In the genomic region with DNA sequence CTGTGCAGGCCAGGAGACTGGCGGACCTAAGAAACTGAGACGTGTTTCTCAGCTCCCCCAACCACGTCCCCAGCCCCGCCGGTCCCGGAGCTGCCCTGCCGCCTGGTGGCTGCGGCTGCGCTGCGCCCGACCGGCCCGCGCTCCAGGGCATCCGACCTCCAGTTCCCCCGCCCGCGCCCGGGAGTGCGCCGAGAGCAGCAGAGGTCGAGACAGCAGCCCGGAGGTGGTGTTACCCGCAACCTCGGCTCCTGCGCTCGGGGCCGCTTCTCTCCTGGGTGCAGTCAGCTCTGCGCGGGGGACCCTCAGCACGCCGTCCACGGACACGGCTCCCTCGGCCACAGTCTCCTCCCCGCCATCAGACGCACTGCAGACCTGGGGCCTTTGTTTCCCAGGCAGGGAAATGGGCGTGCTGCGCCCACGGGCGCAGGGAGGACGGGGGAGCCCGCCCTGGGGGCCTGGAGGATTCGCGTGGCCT, we compare ENCODE assay signal across 8 cellular contexts. TPM values are rescaled to one million over a fixed set of nuclear protein-coding genes. Genes with fewer than 3 reads are reported as not detected.
A peak's percentile ranks its signal among the peaks of the same experiment; 100 is the strongest.
DNase-seq lines count a peak whose midpoint lies in the region; ATAC-seq and TF ChIP-seq lines count a peak whose summit lies in the region.

No MANE protein-coding gene starts in this region.

- H3K27ac ChIP-seq in lower lobe of right lung = peak overlapping the region; percentile 68

- peak; percentile 93 for TF ChIP-seq CTCF in lower lobe of right lung (IDR thresholded peaks at IDR 0.05)

- no peaks in the 10 kb centered on the region for H3K36me3 ChIP-seq in lower lobe of right lung

- peak overlapping the region; percentile 61 for H3K4me3 ChIP-seq in lower lobe of right lung

- peaks cover 44% of the 10 kb centered on the region for H3K4me1 ChIP-seq in lower lobe of right lung

- no peaks in the 10 kb centered on the region for H3K9me3 ChIP-seq in lower lobe of right lung

- intact Hi-C loops in lower lobe of right lung (cut with DNase I) = no loop called here

- H3K27me3 ChIP-seq in lower lobe of right lung (ENCODE audit: low read depth) = peaks cover 15% of the 10 kb centered on the region

- ATAC-seq in HG02885 (IDR thresholded peaks at IDR 0.05; ENCODE audit: poor library complexity, unreplicated experiment) (peak; percentile 66), lower lobe of right lung (peak; percentile 71 to 77)

- DNase-seq in SIG-M5 treated with dmso at 0.1 percent for 504 hours (lab: John Stamatoyannopoulos, UW; ENCODE audit: unreplicated experiment) (peak; percentile 68), SIG-M5 (lab: John Stamatoyannopoulos, UW) (no peak), NCI-H226 (peak; percentile 79), dedifferentiated amniotic fluid mesenchymal stem cell (ENCODE audit: extremely low spot score) (peak; percentile 47), lower lobe of right lung (peak; percentile 92)
- peak; percentile 92 for DNase-seq in activated CD4-positive, alpha-beta T cell treated with anti-CD3 and anti-CD28 coated beads for 48 hours
- peak; percentile 79 for DNase-seq in stimulated activated CD8-positive, alpha-beta memory T cell treated with anti-CD3 and anti-CD28 coated beads, Interleukin-12 subunit alpha, Interleukin-12 subunit beta, amount 100 ng/mL, for 4 hours (ENCODE audit: low read depth)

RNA-seq across cellular contexts. Expression of gene GPR132, which starts 21.6 kb away (rescaled TPM):
- 7.2 TPM for total RNA-seq in lower lobe of right lung
